Comparison of ENCODE assay signal across 18 cellular contexts in the genomic region with DNA sequence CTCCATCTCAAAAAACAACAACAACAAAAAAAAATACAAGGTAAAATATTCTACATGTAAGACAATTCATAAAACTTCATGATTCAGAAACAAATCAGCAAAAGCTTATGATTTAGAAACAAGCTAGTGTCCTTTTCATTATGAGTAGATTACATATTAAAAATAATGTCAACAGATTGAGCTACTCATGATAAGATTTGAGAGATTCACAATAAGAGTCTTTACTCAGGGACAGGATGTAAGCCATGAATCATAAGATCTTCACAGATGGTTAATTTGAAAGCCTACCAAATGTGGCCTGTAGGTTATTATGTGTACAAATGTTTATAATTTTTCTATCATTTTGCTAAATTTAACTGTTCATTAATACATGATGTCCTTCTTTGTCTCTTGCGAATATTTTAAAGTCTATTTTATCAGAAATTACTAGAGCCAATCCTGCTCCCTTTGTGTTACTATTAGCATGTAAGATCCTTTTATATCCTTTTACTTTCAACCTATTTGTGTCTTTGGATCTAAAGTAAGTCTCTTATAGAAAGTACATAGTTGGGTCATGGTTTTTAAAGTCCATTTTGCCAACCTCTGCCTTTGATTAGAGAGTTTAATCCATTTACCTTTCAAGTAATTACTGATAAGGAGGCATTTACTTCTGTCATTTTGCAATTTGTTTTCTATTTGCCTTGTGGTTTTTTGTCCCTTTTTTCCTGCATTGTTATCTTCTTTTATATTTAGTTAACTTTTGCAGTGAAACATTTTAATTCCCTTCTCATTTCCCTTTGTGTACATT.
"Had no signal": no experiment of that assay in that cellular context is flagged by ENCODE, and none has a peak within 500 bp of the region (broad histone marks: within the 10 kb centered on the region; RNA-seq: fewer than 3 reads in every experiment).

No MANE protein-coding gene starts in this region.

- DNase-seq: activated CD4-positive, alpha-beta T cell treated with anti-CD3 and anti-CD28 coated beads for 4 hours; activated CD8-positive, alpha-beta memory T cell treated with anti-CD3 and anti-CD28 coated beads, Interleukin-2, amount 50 U/mL, for 4 hours; activated CD8-positive, alpha-beta T cell treated with anti-CD3 and anti-CD28 coated beads for 36 hours; activated naive CD8-positive, alpha-beta T cell treated with anti-CD3 and anti-CD28 coated beads, Interleukin-2, amount 10 ng/mL, durations not matched to agents 7 days and 5 days; aorta; glutamatergic neuron; mucosa of descending colon; naive thymus-derived CD8-positive, alpha-beta T cell; nucleus accumbens; right lobe of liver; stimulated activated CD4-positive, alpha-beta T cell treated with anti-CD3 and anti-CD28 coated beads, Interleukin-2, amount 100 ng/mL, for 24 hours; stimulated activated naive CD4-positive, alpha-beta T cell; substantia nigra; transverse colon; WERI-Rb-1 had no signal

- H3K9me3 ChIP-seq: breast epithelium, mucosa of descending colon, right lobe of liver, transverse colon had no signal

- H3K36me3 ChIP-seq: breast epithelium, right lobe of liver, transverse colon, WERI-Rb-1 had no signal

- FAIRE-seq: colon had no signal

- H3K27ac ChIP-seq: breast epithelium, right lobe of liver, transverse colon, WERI-Rb-1 had no signal

- H3K4me3 ChIP-seq: breast epithelium, mucosa of descending colon, right lobe of liver, transverse colon had no signal

- H3K4me1 ChIP-seq: breast epithelium, right lobe of liver, transverse colon had no signal

- H3K27me3 ChIP-seq: breast epithelium, right lobe of liver, transverse colon had no signal

- ATAC-seq: activated CD8-positive, alpha-beta T cell treated with anti-CD3 and anti-CD28 coated beads for 36 hours; left lobe of liver; mucosa of descending colon; naive thymus-derived CD8-positive, alpha-beta T cell; right lobe of liver had no signal
